9 cellular contexts compared by ENCODE assay signal in genomic region chr3:16148783-16149182, GRCh38. TPM values are rescaled to one million over a fixed set of nuclear protein-coding genes. Genes with fewer than 3 reads are reported as not detected.
A peak's percentile ranks its signal among the peaks of the same experiment; 100 is the strongest.
DNase-seq lines count a peak whose midpoint lies in the region; ATAC-seq and TF ChIP-seq lines count a peak whose summit lies in the region.
"Had no signal": no experiment of that assay in that cellular context is flagged by ENCODE, and none has a peak within 500 bp of the region (broad histone marks: within the 10 kb centered on the region; RNA-seq: fewer than 3 reads in every experiment).

No MANE protein-coding gene starts in this region.

- peaks cover 5% of the 10 kb centered on the region for H3K9me3 Mint-ChIP-seq in activated CD4-positive, alpha-beta T cell treated with anti-CD3 and anti-CD28 coated beads, Interleukin-2, amount 10 ng/mL, durations not matched to agents 24 days and 14 days

- intact Hi-C loops in activated CD4-positive, alpha-beta T cell treated with anti-CD3 and anti-CD28 coated beads, Interleukin-2, amount 10 ng/mL, durations not matched to agents 24 days and 14 days (cut with micrococcal nuclease), result no loop called here

- no peak overlapping the region for H3K4me3 Mint-ChIP-seq in activated CD4-positive, alpha-beta T cell treated with anti-CD3 and anti-CD28 coated beads, Interleukin-2, amount 10 ng/mL, durations not matched to agents 24 days and 14 days

- peak; percentile 59 for DNase-seq in COR-L47 (lab: John Stamatoyannopoulos, UW)
- peak; percentile 89 to 93 for DNase-seq in NCI-H446 (lab: John Stamatoyannopoulos, UW)
- peak; percentile 99 for DNase-seq in fibroblast of pulmonary artery (ENCODE audit: low read depth)
- DNase-seq in pons (ENCODE audit: low spot score), result peak; percentile 33
- DNase-seq in activated CD4-positive, alpha-beta T cell treated with anti-CD3 and anti-CD28 coated beads, Interleukin-2, amount 10 ng/mL, durations not matched to agents 24 days and 14 days, result no peak
- DNase-seq: NCI-H526 had no signal

- no peak overlapping the region for H3K4me3 ChIP-seq in fibroblast of pulmonary artery (replicated peaks; ENCODE audit: low read depth, low read length)

- H3K27me3 Mint-ChIP-seq in activated CD4-positive, alpha-beta T cell treated with anti-CD3 and anti-CD28 coated beads, Interleukin-2, amount 10 ng/mL, durations not matched to agents 24 days and 14 days, result peaks cover 3% of the 10 kb centered on the region

- no peak overlapping the region for H3K27ac Mint-ChIP-seq in activated CD4-positive, alpha-beta T cell treated with anti-CD3 and anti-CD28 coated beads, Interleukin-2, amount 10 ng/mL, durations not matched to agents 24 days and 14 days

- no peaks in the 10 kb centered on the region for H3K4me1 Mint-ChIP-seq in activated CD4-positive, alpha-beta T cell treated with anti-CD3 and anti-CD28 coated beads, Interleukin-2, amount 10 ng/mL, durations not matched to agents 24 days and 14 days

- TF ChIP-seq CTCF in fibroblast of pulmonary artery (IDR thresholded peaks at IDR 0.05; ENCODE audit: low read length, missing control alignments), result no peak

- ATAC-seq in GM18519 (IDR thresholded peaks at IDR 0.05; ENCODE audit: low FRiP score, unreplicated experiment) (no peak), GM21528 (IDR thresholded peaks at IDR 0.05; ENCODE audit: low FRiP score, unreplicated experiment) (no peak), GM18502 (IDR thresholded peaks at IDR 0.05; ENCODE audit: poor library complexity, unreplicated experiment) (no peak)

- H3K36me3 Mint-ChIP-seq in activated CD4-positive, alpha-beta T cell treated with anti-CD3 and anti-CD28 coated beads, Interleukin-2, amount 10 ng/mL, durations not matched to agents 24 days and 14 days (ENCODE audit: low read depth), result no peaks in the 10 kb centered on the region

RNA-seq across cellular contexts. Expression of gene GALNT15, which starts 25.7 kb away (rescaled TPM):
- total RNA-seq in activated CD4-positive, alpha-beta T cell treated with anti-CD3 and anti-CD28 coated beads, Interleukin-2, amount 10 ng/mL, durations not matched to agents 24 days and 14 days, result not detected in 2 replicates
